Comparison of ENCODE assay signal across 2 cellular contexts in genomic region chr1:174165471-174166137, GRCh38.
TF ChIP-seq lines count a peak whose summit lies in the region.

No MANE protein-coding gene starts in this region.

TF ChIP-seq in SK-N-SH treated with all-trans-retinoic acid at 6 μM for 48 hours, 23 proteins besides CTCF, POLR2A, EP300 and RAD21 (continued from another document):
- TF ChIP-seq, protein P1, sequence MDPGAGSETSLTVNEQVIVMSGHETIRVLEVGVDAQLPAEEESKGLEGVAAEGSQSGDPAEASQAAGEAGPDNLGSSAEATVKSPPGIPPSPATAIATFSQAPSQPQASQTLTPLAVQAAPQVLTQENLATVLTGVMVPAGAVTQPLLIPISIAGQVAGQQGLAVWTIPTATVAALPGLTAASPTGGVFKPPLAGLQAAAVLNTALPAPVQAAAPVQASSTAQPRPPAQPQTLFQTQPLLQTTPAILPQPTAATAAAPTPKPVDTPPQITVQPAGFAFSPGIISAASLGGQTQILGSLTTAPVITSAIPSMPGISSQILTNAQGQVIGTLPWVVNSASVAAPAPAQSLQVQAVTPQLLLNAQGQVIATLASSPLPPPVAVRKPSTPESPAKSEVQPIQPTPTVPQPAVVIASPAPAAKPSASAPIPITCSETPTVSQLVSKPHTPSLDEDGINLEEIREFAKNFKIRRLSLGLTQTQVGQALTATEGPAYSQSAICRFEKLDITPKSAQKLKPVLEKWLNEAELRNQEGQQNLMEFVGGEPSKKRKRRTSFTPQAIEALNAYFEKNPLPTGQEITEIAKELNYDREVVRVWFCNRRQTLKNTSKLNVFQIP (CRISPR knock-in tag; IDR thresholded peaks at IDR 0.05; ENCODE audit: borderline replicate concordance, low read depth) = no peak

TF ChIP-seq in SK-N-SH, 30 proteins besides CTCF, POLR2A, EP300 and RAD21 (continued from another document):
- no peak for TF ChIP-seq MEF2A (IDR thresholded peaks at IDR 0.05; ENCODE audit: borderline replicate concordance, low read depth)
- TF ChIP-seq GABPA (IDR thresholded peaks at IDR 0.05; ENCODE audit: low read depth) = no peak
- no peak for TF ChIP-seq RCOR1 (IDR thresholded peaks at IDR 0.05; ENCODE audit: low read length)
- TF ChIP-seq TAF1 (IDR thresholded peaks at IDR 0.05; ENCODE audit: borderline replicate concordance, low read depth, low read length) = no peak
- TF ChIP-seq USF1 (IDR thresholded peaks at IDR 0.05; ENCODE audit: borderline replicate concordance, low read depth) = no peak
